In the genomic region with DNA sequence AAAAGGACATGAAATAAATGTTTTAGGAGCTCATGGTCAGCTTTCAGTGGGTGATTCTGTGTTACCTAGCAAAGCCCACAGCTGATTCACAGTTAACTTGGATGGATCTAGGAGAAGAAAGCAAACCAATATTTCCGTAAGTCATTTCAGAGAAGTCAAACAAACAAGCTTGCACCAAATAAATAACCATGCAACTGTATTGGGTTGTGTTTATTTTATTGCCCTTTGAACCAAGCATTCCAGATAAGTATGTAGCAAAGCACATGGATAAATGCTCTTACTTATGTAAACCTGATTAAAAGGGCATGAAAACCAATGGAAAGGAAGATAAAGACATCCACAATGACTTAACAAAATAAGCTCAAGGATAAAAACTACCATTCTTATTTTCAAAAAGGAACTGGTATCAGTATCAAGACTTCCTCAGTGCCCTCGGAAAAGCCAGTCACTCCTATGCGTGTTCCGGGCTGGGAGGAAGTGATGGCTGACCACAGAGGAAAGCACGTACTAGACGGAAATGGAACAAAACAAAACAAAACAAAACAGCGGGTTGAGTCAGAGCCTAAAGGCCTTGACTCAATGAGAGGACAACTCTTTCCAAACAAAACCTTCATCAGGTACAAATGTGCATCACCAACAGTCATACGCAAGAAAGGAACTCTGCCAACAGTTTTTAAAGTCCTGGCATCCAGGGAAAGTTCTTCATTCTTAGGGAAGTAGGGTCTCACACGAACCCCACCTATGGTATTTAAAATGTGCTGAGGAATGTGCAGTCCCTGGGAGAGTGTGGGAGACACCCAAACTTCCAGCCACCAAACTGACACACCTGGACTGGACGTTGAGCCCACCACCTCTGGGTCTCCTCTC, we compare ENCODE assay signal across 8 cellular contexts.
DNase-seq lines count a peak whose midpoint lies in the region; ATAC-seq and TF ChIP-seq lines count a peak whose summit lies in the region.

No MANE protein-coding gene starts in this region.

- no peaks in the 10 kb centered on the region for H3K4me1 ChIP-seq in smooth muscle cell (ENCODE audit: low read depth)

- in situ Hi-C loops in GM13977 (cut with MboI; ENCODE audit: low pct_unique_long_range_greater_than_20kb, low sequenced_read_pairs, unreplicated experiment): loop anchor here (25.0 kb wide), 1 partner anchor 427 kb away; no protein-coding TSS in a partner anchor

- H2AFZ ChIP-seq in smooth muscle cell (ENCODE audit: low read depth): no peak overlapping the region

- no peak overlapping the region for H3K4me2 ChIP-seq in smooth muscle cell

- WGBS in smooth muscle cell (ENCODE audit: low lambda C conversion rate): 69% methylated on average over 10 of the region's 10 CpGs

- H3K9me3 ChIP-seq in smooth muscle cell (replicated peaks; ENCODE audit: low read depth): no peaks in the 10 kb centered on the region

- H4K20me1 ChIP-seq in smooth muscle cell (ENCODE audit: low read depth): no peaks in the 10 kb centered on the region

- no peaks in the 10 kb centered on the region for H3K36me3 ChIP-seq in smooth muscle cell (ENCODE audit: low read depth)

- ATAC-seq in GM19328 (IDR thresholded peaks at IDR 0.05; ENCODE audit: unreplicated experiment): no peak

- no peak overlapping the region for H3K27ac ChIP-seq in smooth muscle cell (ENCODE audit: low read depth)

- H3K79me2 ChIP-seq in smooth muscle cell (ENCODE audit: low read depth): no peaks in the 10 kb centered on the region

- TF ChIP-seq CTCF in NB4 (IDR thresholded peaks at IDR 0.05; ENCODE audit: low read depth, low read length) (no peak), fibroblast of pulmonary artery (IDR thresholded peaks at IDR 0.05; ENCODE audit: low read length, missing control alignments) (no peak), smooth muscle cell (IDR thresholded peaks at IDR 0.05; ENCODE audit: borderline replicate concordance, insufficient read depth, poor library complexity, severe bottlenecking) (no peak), GM13977 (IDR thresholded peaks at IDR 0.05; ENCODE audit: extremely low read depth, insufficient read depth, missing control alignments) (no peak)

- H3K27me3 ChIP-seq in smooth muscle cell (ENCODE audit: low read depth): no peaks in the 10 kb centered on the region

- H3K9ac ChIP-seq in smooth muscle cell (ENCODE audit: low read depth): no peak overlapping the region

- H3K4me3 ChIP-seq in NB4 (ENCODE audit: low read depth, low read length) (no peak overlapping the region), fibroblast of pulmonary artery (replicated peaks; ENCODE audit: low read depth, low read length) (no peak overlapping the region), smooth muscle cell (no peak overlapping the region)

- H3F3A ChIP-seq in smooth muscle cell (ENCODE audit: low read depth): no peaks in the 10 kb centered on the region

- DNase-seq in EL (peak; percentile 50), NB4 (ENCODE audit: low read depth) (peak; percentile 66), activated T-cell treated with anti-CD3 and anti-CD28 coated beads for 48 hours (ENCODE audit: low read depth) (peak; percentile 45), fibroblast of pulmonary artery (ENCODE audit: low read depth) (peak; percentile 97), smooth muscle cell (lab: John Stamatoyannopoulos, UW; ENCODE audit: unreplicated experiment) (no peak), GM13977 (ENCODE audit: low spot score) (no peak)
- peak; percentile 27 to 48 for DNase-seq in stimulated activated CD4-positive, alpha-beta T cell treated with anti-CD3 and anti-CD28 coated beads, Interleukin-12 subunit alpha, Interleukin-12 subunit beta, amount 100 ng/mL, for 24 hours (ENCODE audit: low read depth in 2 of 2)

- TF ChIP-seq POLR2A in NB4 (IDR thresholded peaks at IDR 0.05; ENCODE audit: extremely low read depth, insufficient read length): no peak

Comparison
In these comparisons a context has a peak if more than half of its experiments do, and no peak if none do; other contexts are left out.
1. DNase-seq: peak in EL (single experiment), NB4 (single experiment), activated T-cell treated with anti-CD3 and anti-CD28 coated beads for 48 hours (single experiment), fibroblast of pulmonary artery (single experiment) and stimulated activated CD4-positive, alpha-beta T cell treated with anti-CD3 and anti-CD28 coated beads, Interleukin-12 subunit alpha, Interleukin-12 subunit beta, amount 100 ng/mL, for 24 hours (2 of 2); none in smooth muscle cell (single experiment) and GM13977 (single experiment).